Comparison of ENCODE assay signal across 1 cellular context in the genomic region with DNA sequence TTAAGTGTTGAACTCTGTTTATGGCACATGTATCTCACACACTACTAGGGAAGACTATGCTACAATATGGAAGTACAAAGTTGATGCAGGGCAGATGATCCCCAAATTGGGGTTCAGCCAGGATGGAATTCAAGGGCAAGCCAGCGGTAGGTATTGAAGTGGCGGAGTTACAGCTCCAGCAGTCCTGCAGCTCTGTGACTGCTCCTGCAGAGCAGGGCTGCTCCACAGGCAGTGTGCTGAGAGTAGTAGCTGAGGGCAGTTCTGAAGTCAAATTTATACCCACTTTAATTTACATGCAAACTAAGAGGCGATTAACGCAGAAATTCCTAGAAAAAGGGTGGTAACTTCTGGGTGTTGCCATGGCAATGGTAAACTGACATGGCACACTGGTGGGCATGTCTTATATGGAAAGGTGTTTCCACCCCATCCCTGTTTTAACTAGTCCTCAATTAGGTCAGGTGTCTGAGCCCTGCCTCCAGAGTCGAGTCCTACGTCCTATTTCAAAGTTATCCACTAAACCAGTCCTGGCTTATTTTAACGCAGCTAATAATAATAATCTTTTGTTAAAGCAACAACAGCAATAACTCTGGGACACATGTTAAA.
TF ChIP-seq lines count a peak whose summit lies in the region.

No MANE protein-coding gene starts in this region.

TF ChIP-seq in GM23338, 12 proteins besides CTCF, POLR2A, EP300 and RAD21 (continued from another document):
- TF ChIP-seq, protein P1, sequence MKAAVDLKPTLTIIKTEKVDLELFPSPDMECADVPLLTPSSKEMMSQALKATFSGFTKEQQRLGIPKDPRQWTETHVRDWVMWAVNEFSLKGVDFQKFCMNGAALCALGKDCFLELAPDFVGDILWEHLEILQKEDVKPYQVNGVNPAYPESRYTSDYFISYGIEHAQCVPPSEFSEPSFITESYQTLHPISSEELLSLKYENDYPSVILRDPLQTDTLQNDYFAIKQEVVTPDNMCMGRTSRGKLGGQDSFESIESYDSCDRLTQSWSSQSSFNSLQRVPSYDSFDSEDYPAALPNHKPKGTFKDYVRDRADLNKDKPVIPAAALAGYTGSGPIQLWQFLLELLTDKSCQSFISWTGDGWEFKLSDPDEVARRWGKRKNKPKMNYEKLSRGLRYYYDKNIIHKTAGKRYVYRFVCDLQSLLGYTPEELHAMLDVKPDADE (IDR thresholded peaks at IDR 0.05) = no peak
- TF ChIP-seq CREB1 (CRISPR knock-in tag; IDR thresholded peaks at IDR 0.05; ENCODE audit: low read depth) = no peak
